In the genomic region with DNA sequence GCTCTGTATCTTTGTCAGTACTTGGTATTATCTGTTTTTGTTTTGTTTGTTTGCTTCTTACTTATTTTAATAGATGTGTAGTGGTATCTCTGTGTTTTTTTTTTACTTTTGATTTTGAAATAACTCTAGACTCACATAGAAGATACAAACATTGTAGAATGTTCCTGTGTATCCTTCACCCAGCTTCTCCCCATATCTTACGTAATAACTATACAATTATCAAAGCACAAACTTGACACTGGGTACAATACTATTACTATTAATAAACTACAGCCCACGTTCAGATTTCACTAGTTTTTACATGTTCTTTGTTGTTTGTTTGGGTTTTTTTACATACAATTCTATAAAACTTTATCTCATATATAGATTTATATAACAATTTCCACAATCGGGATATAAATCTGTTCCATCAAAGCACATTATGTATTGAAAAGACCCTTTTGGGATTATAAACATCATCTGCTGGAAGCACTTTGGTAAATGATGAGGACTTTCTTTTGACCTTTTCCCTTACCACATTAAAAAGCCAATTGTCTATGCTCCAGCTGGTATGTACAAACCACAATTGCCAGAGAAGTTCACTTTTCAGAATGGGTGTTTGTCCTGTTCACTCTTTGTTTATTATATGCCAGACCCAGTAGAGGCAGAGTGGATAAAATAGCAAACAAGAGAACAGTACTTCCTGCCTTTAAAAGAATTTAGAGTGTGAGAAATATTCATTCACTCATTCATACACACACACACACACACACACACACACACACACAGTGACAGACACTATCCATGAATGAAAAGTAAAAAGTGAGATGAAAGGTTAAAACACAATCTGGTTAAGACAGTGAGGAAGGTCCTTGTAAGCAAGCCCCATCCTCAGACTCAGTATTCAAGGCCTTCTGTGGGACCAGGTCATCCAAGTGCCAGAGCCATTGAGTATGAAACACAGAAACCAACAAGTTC, we compare ENCODE assay signal across 15 cellular contexts.
DNase-seq lines count a peak whose midpoint lies in the region; ATAC-seq and TF ChIP-seq lines count a peak whose summit lies in the region.
"Had no signal": no experiment of that assay in that cellular context is flagged by ENCODE, and none has a peak within 500 bp of the region (broad histone marks: within the 10 kb centered on the region; RNA-seq: fewer than 3 reads in every experiment).

No MANE protein-coding gene starts in this region.

- no peak for TF ChIP-seq CTCF in tibial nerve (IDR thresholded peaks at IDR 0.05)

- no peaks in the 10 kb centered on the region for H3K27me3 Mint-ChIP-seq in stimulated activated naive CD8-positive, alpha-beta T cell treated with anti-CD3 and anti-CD28 coated beads, Interleukin-15, Interleukin-2, amounts not matched to agents 100 ng/mL and 50 ng/mL, for 24 hours
- no peaks in the 10 kb centered on the region for H3K27me3 Mint-ChIP-seq in stimulated activated naive CD8-positive, alpha-beta T cell treated with anti-CD3 and anti-CD28 coated beads, Interleukin-15, amount 100 ng/mL, for 72 hours
- no peaks in the 10 kb centered on the region for H3K27me3 Mint-ChIP-seq in activated T-helper 17 cell treated with anti-CD3 and anti-CD28 coated beads, Interleukin-2, amount 50 U/mL, for 72 hours

- H3K4me3 Mint-ChIP-seq in stimulated activated naive CD8-positive, alpha-beta T cell treated with anti-CD3 and anti-CD28 coated beads, Interleukin-15, Interleukin-2, amounts not matched to agents 100 ng/mL and 50 ng/mL, for 24 hours, result no peak overlapping the region
- no peak overlapping the region for H3K4me3 Mint-ChIP-seq in stimulated activated naive CD8-positive, alpha-beta T cell treated with anti-CD3 and anti-CD28 coated beads, Interleukin-15, amount 100 ng/mL, for 72 hours
- H3K4me3 Mint-ChIP-seq in activated T-helper 17 cell treated with anti-CD3 and anti-CD28 coated beads, Interleukin-2, amount 50 U/mL, for 72 hours, result peak overlapping the region; percentile 57

- H3K4me1 ChIP-seq in tibial nerve, result peaks cover 0 to 70% (median 49%) of the 10 kb centered on the region in 4 donors

- H3K9me3 ChIP-seq in tibial nerve, result no peaks in the 10 kb centered on the region
- H3K9me3 ChIP-seq: body of pancreas, psoas muscle had no signal

- 36 to 47% methylated on average over 3 of the region's 3 CpGs for WGBS in tibial nerve, 2 donors

- H3K27ac Mint-ChIP-seq in stimulated activated naive CD8-positive, alpha-beta T cell treated with anti-CD3 and anti-CD28 coated beads, Interleukin-15, Interleukin-2, amounts not matched to agents 100 ng/mL and 50 ng/mL, for 24 hours, result peak overlapping the region; percentile 32
- H3K27ac Mint-ChIP-seq in stimulated activated naive CD8-positive, alpha-beta T cell treated with anti-CD3 and anti-CD28 coated beads, Interleukin-15, amount 100 ng/mL, for 72 hours, result no peak overlapping the region
- no peak overlapping the region for H3K27ac Mint-ChIP-seq in activated T-helper 17 cell treated with anti-CD3 and anti-CD28 coated beads, Interleukin-2, amount 50 U/mL, for 72 hours

- no peak overlapping the region for H3K4me3 ChIP-seq in tibial nerve
- H3K4me3 ChIP-seq: body of pancreas, psoas muscle had no signal

- TF ChIP-seq POLR2A in tibial nerve (IDR thresholded peaks at IDR 0.05), result no peak

- no peak for DNase-seq in stimulated activated naive CD8-positive, alpha-beta T cell treated with anti-CD3 and anti-CD28 coated beads, Interleukin-15, amount 100 ng/mL, for 72 hours
- DNase-seq in tibial nerve (ENCODE audit: low spot score in 2 of 2) (no peak), NCI-H1694 treated with DMSO at 0.1 percent for 48 hours (lab: John Stamatoyannopoulos, UW) (no peak), OCI-M2 (lab: John Stamatoyannopoulos, UW; ENCODE audit: unreplicated experiment) (no peak)
- DNase-seq: activated CD4-positive, CD25-positive, alpha-beta regulatory T cell; activated T-cell treated with anti-CD3 and anti-CD28 coated beads, Interleukin-2, amount 50 U/mL, for 4 hours; body of pancreas; DMS153; effector memory CD4-positive, alpha-beta T cell; NCI-H1105 treated with DMSO at 0.1 percent for 48 hours; psoas muscle had no signal

- TF ChIP-seq EP300 in tibial nerve (IDR thresholded peaks at IDR 0.05), result no peak

- no peak for ATAC-seq in stimulated activated naive CD8-positive, alpha-beta T cell treated with anti-CD3 and anti-CD28 coated beads, Interleukin-15, amount 100 ng/mL, for 72 hours
- ATAC-seq in activated T-helper 17 cell treated with anti-CD3 and anti-CD28 coated beads, Interleukin-2, amount 50 U/mL, for 72 hours (replicated peaks), result no peak
- ATAC-seq in GM21723 (IDR thresholded peaks at IDR 0.05; ENCODE audit: unreplicated experiment), result no peak
- ATAC-seq: body of pancreas had no signal

- H3K4me1 Mint-ChIP-seq in stimulated activated naive CD8-positive, alpha-beta T cell treated with anti-CD3 and anti-CD28 coated beads, Interleukin-15, Interleukin-2, amounts not matched to agents 100 ng/mL and 50 ng/mL, for 24 hours (ENCODE audit: low read depth), result peaks cover 68% of the 10 kb centered on the region
- peaks cover 89% of the 10 kb centered on the region for H3K4me1 Mint-ChIP-seq in stimulated activated naive CD8-positive, alpha-beta T cell treated with anti-CD3 and anti-CD28 coated beads, Interleukin-15, amount 100 ng/mL, for 72 hours
- peaks cover 48% of the 10 kb centered on the region for H3K4me1 Mint-ChIP-seq in activated T-helper 17 cell treated with anti-CD3 and anti-CD28 coated beads, Interleukin-2, amount 50 U/mL, for 72 hours

- no peaks in the 10 kb centered on the region for H3K9me3 Mint-ChIP-seq in stimulated activated naive CD8-positive, alpha-beta T cell treated with anti-CD3 and anti-CD28 coated beads, Interleukin-15, Interleukin-2, amounts not matched to agents 100 ng/mL and 50 ng/mL, for 24 hours
- no peaks in the 10 kb centered on the region for H3K9me3 Mint-ChIP-seq in stimulated activated naive CD8-positive, alpha-beta T cell treated with anti-CD3 and anti-CD28 coated beads, Interleukin-15, amount 100 ng/mL, for 72 hours
- H3K9me3 Mint-ChIP-seq in activated T-helper 17 cell treated with anti-CD3 and anti-CD28 coated beads, Interleukin-2, amount 50 U/mL, for 72 hours, result no peaks in the 10 kb centered on the region
- H3K9me3 Mint-ChIP-seq: activated T-cell treated with anti-CD3 and anti-CD28 coated beads, Interleukin-2, amount 50 U/mL, for 4 hours had no signal

- H3K27me3 ChIP-seq in layer of hippocampus (ENCODE audit: control insufficient read depth, insufficient read depth, low read length) (no peaks in the 10 kb centered on the region), tibial nerve (no peaks in the 10 kb centered on the region)
- H3K27me3 ChIP-seq: body of pancreas had no signal

- no peaks in the 10 kb centered on the region for H3K36me3 ChIP-seq in tibial nerve

- H3K27ac ChIP-seq in layer of hippocampus (ENCODE audit: low read depth, low read length) (peak overlapping the region; percentile 96), tibial nerve (peak overlapping the region in 3 of 4 donors; percentile 16 to 93 (median 85))
- H3K27ac ChIP-seq: psoas muscle had no signal

- H3K36me3 Mint-ChIP-seq in stimulated activated naive CD8-positive, alpha-beta T cell treated with anti-CD3 and anti-CD28 coated beads, Interleukin-15, Interleukin-2, amounts not matched to agents 100 ng/mL and 50 ng/mL, for 24 hours (ENCODE audit: low read depth), result peaks cover 11% of the 10 kb centered on the region
- H3K36me3 Mint-ChIP-seq in activated T-helper 17 cell treated with anti-CD3 and anti-CD28 coated beads, Interleukin-2, amount 50 U/mL, for 72 hours (ENCODE audit: low read depth), result no peaks in the 10 kb centered on the region
